In the genomic region with DNA sequence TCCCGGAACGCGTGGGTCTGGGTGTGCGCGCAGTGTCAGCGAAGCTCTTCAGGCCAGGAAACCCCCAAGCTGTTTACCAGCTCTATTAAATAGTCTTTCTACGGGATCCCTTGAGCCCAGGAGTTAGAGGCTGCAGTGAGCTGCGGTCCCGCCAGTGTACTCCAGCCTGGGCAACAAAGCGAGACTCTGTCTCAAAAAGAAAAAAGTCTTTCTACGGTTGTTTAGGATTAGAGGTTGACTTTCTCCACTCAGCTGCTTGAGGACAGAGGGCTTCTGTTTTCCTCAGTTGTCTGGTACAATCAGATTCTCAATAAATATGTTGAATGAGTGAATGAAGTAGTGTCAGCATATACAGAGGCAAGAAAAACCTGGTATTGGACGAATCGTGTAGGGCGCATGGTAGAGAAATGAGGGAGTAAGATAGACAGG, we compare ENCODE assay signal across 1 cellular context.
TF ChIP-seq lines count a peak whose summit lies in the region.

No MANE protein-coding gene starts in this region.

TF ChIP-seq in WTC11, 78 proteins besides CTCF, POLR2A, EP300 and RAD21 (continued from another document):
- TF ChIP-seq, protein P1, sequence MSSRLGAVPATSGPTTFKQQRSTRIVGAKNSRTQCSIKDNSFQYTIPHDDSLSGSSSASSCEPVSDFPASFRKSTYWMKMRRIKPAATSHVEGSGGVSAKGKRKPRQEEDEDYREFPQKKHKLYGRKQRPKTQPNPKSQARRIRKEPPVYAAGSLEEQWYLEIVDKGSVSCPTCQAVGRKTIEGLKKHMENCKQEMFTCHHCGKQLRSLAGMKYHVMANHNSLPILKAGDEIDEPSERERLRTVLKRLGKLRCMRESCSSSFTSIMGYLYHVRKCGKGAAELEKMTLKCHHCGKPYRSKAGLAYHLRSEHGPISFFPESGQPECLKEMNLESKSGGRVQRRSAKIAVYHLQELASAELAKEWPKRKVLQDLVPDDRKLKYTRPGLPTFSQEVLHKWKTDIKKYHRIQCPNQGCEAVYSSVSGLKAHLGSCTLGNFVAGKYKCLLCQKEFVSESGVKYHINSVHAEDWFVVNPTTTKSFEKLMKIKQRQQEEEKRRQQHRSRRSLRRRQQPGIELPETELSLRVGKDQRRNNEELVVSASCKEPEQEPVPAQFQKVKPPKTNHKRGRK (CRISPR knock-in tag; IDR thresholded peaks at IDR 0.05; ENCODE audit: borderline replicate concordance): no peak
- TF ChIP-seq ZNF263 (CRISPR knock-in tag; IDR thresholded peaks at IDR 0.05; ENCODE audit: low read depth): no peak
- no peak for TF ChIP-seq RORB (CRISPR knock-in tag; IDR thresholded peaks at IDR 0.05)
- TF ChIP-seq, protein P2, sequence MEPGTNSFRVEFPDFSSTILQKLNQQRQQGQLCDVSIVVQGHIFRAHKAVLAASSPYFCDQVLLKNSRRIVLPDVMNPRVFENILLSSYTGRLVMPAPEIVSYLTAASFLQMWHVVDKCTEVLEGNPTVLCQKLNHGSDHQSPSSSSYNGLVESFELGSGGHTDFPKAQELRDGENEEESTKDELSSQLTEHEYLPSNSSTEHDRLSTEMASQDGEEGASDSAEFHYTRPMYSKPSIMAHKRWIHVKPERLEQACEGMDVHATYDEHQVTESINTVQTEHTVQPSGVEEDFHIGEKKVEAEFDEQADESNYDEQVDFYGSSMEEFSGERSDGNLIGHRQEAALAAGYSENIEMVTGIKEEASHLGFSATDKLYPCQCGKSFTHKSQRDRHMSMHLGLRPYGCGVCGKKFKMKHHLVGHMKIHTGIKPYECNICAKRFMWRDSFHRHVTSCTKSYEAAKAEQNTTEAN (CRISPR knock-in tag; IDR thresholded peaks at IDR 0.05): no peak
- TF ChIP-seq, protein P3, sequence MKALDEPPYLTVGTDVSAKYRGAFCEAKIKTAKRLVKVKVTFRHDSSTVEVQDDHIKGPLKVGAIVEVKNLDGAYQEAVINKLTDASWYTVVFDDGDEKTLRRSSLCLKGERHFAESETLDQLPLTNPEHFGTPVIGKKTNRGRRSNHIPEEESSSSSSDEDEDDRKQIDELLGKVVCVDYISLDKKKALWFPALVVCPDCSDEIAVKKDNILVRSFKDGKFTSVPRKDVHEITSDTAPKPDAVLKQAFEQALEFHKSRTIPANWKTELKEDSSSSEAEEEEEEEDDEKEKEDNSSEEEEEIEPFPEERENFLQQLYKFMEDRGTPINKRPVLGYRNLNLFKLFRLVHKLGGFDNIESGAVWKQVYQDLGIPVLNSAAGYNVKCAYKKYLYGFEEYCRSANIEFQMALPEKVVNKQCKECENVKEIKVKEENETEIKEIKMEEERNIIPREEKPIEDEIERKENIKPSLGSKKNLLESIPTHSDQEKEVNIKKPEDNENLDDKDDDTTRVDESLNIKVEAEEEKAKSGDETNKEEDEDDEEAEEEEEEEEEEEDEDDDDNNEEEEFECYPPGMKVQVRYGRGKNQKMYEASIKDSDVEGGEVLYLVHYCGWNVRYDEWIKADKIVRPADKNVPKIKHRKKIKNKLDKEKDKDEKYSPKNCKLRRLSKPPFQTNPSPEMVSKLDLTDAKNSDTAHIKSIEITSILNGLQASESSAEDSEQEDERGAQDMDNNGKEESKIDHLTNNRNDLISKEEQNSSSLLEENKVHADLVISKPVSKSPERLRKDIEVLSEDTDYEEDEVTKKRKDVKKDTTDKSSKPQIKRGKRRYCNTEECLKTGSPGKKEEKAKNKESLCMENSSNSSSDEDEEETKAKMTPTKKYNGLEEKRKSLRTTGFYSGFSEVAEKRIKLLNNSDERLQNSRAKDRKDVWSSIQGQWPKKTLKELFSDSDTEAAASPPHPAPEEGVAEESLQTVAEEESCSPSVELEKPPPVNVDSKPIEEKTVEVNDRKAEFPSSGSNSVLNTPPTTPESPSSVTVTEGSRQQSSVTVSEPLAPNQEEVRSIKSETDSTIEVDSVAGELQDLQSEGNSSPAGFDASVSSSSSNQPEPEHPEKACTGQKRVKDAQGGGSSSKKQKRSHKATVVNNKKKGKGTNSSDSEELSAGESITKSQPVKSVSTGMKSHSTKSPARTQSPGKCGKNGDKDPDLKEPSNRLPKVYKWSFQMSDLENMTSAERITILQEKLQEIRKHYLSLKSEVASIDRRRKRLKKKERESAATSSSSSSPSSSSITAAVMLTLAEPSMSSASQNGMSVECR (CRISPR knock-in tag; IDR thresholded peaks at IDR 0.05; ENCODE audit: borderline replicate concordance): no peak
